ENCODE assay signal across 25 cellular contexts in the genomic region with DNA sequence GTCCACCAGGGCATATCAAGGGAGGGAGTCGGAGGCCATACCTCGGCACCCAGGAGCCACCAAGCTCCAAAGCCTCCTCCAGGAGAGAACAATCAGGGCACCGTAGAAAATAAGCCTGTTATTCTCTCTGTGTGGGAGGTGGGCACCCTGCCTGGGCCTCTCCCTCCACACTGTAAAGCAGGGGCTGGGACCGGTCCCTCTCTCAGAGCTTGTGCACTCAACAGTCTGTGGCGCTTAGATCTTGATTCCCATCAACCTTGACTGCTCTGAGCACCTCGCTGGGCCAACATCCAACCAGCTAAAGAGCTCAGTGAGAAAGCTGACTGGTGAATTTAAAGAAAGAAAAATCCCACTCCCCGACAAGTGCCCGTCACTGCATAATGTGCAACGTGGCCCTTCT.
"Had no signal": no experiment of that assay in that cellular context is flagged by ENCODE, and none has a peak within 500 bp of the region (broad histone marks: within the 10 kb centered on the region; RNA-seq: fewer than 3 reads in every experiment).

No MANE protein-coding gene starts in this region.

- H3K36me3 Mint-ChIP-seq: immature natural killer cell; naive B cell; stimulated activated naive B cell treated with anti-CD40 and anti-IgM and Interleukin-4, amounts not matched to agents 10 μg/mL and 1 μg/mL and 100 μg/mL, for 72 hours; type B pancreatic cell had no signal

- H3K4me3 Mint-ChIP-seq: immature natural killer cell; nephron; stimulated activated naive B cell treated with anti-CD40 and anti-IgM and Interleukin-4, amounts not matched to agents 10 μg/mL and 1 μg/mL and 100 μg/mL, for 72 hours; stimulated activated naive CD8-positive, alpha-beta T cell treated with anti-CD3 and anti-CD28 coated beads, Interleukin-15, amount 100 ng/mL, for 72 hours; type B pancreatic cell had no signal

- H3K4me1 Mint-ChIP-seq: immature natural killer cell; stimulated activated naive B cell treated with anti-CD40 and anti-IgM and Interleukin-4, amounts not matched to agents 10 μg/mL and 1 μg/mL and 100 μg/mL, for 72 hours had no signal

- H3K9me3 Mint-ChIP-seq: stimulated activated naive B cell treated with anti-CD40 and anti-IgM and Interleukin-4, amounts not matched to agents 10 μg/mL and 1 μg/mL and 100 μg/mL, for 72 hours; stimulated activated naive CD8-positive, alpha-beta T cell treated with anti-CD3 and anti-CD28 coated beads, Interleukin-15, amount 100 ng/mL, for 72 hours; type B pancreatic cell had no signal

- H3K27ac Mint-ChIP-seq: immature natural killer cell; nephron; stimulated activated naive B cell treated with anti-CD40 and anti-IgM and Interleukin-4, amounts not matched to agents 10 μg/mL and 1 μg/mL and 100 μg/mL, for 72 hours; type B pancreatic cell had no signal

- H3K4me1 ChIP-seq: thyroid gland had no signal

- H3K9me3 ChIP-seq: esophagus muscularis mucosa, gastroesophageal sphincter, psoas muscle, sigmoid colon, thyroid gland had no signal

- DNase-seq: cortex of kidney; effector memory CD4-positive, alpha-beta T cell; glutamatergic neuron; immature natural killer cell; left cardiac atrium; left ventricle myocardium superior; mesendoderm; naive B cell; psoas muscle; retina; sigmoid colon; stimulated activated CD4-positive, alpha-beta T cell treated with anti-CD3 and anti-CD28 coated beads, Interleukin-2, amount 100 ng/mL, for 24 hours; stimulated activated CD4-positive, alpha-beta T cell treated with anti-CD3 and anti-CD28 coated beads, Interleukin-4, amount 100 ng/mL, for 4 hours; stimulated activated naive B cell treated with anti-CD40 and anti-IgM and Interleukin-4, amounts not matched to agents 10 μg/mL and 1 μg/mL and 100 μg/mL, for 72 hours; stimulated activated naive CD8-positive, alpha-beta T cell treated with anti-CD3 and anti-CD28 coated beads, Interleukin-15, amount 100 ng/mL, for 72 hours; thyroid gland had no signal

- ATAC-seq: gastroesophageal sphincter; left cardiac atrium; left ventricle myocardium superior; psoas muscle; stimulated activated naive B cell treated with anti-CD40 and anti-IgM and Interleukin-4, amounts not matched to agents 10 μg/mL and 1 μg/mL and 100 μg/mL, for 72 hours; stimulated activated naive CD8-positive, alpha-beta T cell treated with anti-CD3 and anti-CD28 coated beads, Interleukin-15, amount 100 ng/mL, for 72 hours had no signal

- H3K27me3 ChIP-seq: thyroid gland had no signal

- FAIRE-seq: endometrium, keratinocyte, urothelium cell line had no signal

- H3K27ac ChIP-seq: epithelial cell of prostate, esophagus muscularis mucosa, gastroesophageal sphincter, psoas muscle, sigmoid colon, skin epidermis, thyroid gland had no signal

- H3K36me3 ChIP-seq: gastroesophageal sphincter, sigmoid colon, thyroid gland had no signal

- H3K4me3 ChIP-seq: esophagus muscularis mucosa, gastroesophageal sphincter, psoas muscle, sigmoid colon, skin epidermis, thyroid gland had no signal
